ENCODE assay signal across 7 cellular contexts in genomic region chr12:110468212-110469048, GRCh38. TPM values are rescaled to one million over a fixed set of nuclear protein-coding genes. Genes with fewer than 3 reads are reported as not detected.
DNase-seq lines count a peak whose midpoint lies in the region; ATAC-seq and TF ChIP-seq lines count a peak whose summit lies in the region.

Gene FAM216A, plus strand, starts transcription at chr12:110468845. Its CDS starts 31 bp downstream, at chr12:110468876.
Gene GPN3, minus strand, starts transcription at chr12:110468257. Its CDS starts 54 bp downstream, at chr12:110468203.

- H3K79me2 ChIP-seq in hepatocyte: peaks cover 26% of the 10 kb centered on the region

- no peak for TF ChIP-seq CTCF in hepatocyte (IDR thresholded peaks at IDR 0.05; ENCODE audit: poor library complexity)

- no peaks in the 10 kb centered on the region for H3K9me3 ChIP-seq in hepatocyte (ENCODE audit: low read depth)

- under 1% methylated on average over 68 of the region's 79 CpGs for WGBS in hepatocyte (ENCODE audit: low lambda C conversion rate, missing lambda C conversion rate)

- no peaks in the 10 kb centered on the region for H3K36me3 ChIP-seq in hepatocyte (replicated peaks; ENCODE audit: insufficient read depth, low read depth)

- peak within 1 kb of the TSS; percentile 92 for H3K27ac ChIP-seq in hepatocyte

- H3K27me3 ChIP-seq in hepatocyte: no peaks in the 10 kb centered on the region

- H4K20me1 ChIP-seq in hepatocyte (ENCODE audit: insufficient read depth, poor library complexity, severe bottlenecking): no peaks in the 10 kb centered on the region

- DNase-seq in NCI-H2081 (lab: John Stamatoyannopoulos, UW) (peak; percentile 98 to 99), T1000 (lab: John Stamatoyannopoulos, UW) (peak; percentile 95), astrocyte of the hippocampus (ENCODE audit: low read depth, low spot score) (peak; percentile 99), hepatocyte (ENCODE audit: low spot score) (peak; percentile 98), renal cortical epithelial cell (ENCODE audit: low read depth) (peak; percentile 95)

- peaks cover 15% of the 10 kb centered on the region for H3K4me1 ChIP-seq in hepatocyte (ENCODE audit: insufficient read depth)

- no peaks in the 10 kb centered on the region for H3K9me2 ChIP-seq in hepatocyte (replicated peaks; ENCODE audit: insufficient read depth)

- H3K4me3 ChIP-seq in hepatocyte: peak within 1 kb of the TSS; percentile 47

- H2AFZ ChIP-seq in hepatocyte: peak within 1 kb of the TSS; percentile 76

- peak within 1 kb of the TSS; percentile 96 for H3K4me2 ChIP-seq in hepatocyte

- ATAC-seq in GM18508 (IDR thresholded peaks at IDR 0.05; ENCODE audit: insufficient read depth, unreplicated experiment) (peak; percentile 53), HG03025 (IDR thresholded peaks at IDR 0.05; ENCODE audit: low FRiP score, unreplicated experiment) (peak; percentile 72)

RNA-seq across cellular contexts. Expression of gene FAM216A, which starts in this region (rescaled TPM):
- total RNA-seq in hepatocyte: 8.3 and 8.7 TPM in 2 replicates
- 6.8 and 8.4 TPM in 2 replicates for polyA plus RNA-seq in hepatocyte
- 6.4 and 8.2 TPM in 2 replicates for total RNA-seq in renal cortical epithelial cell

RNA-seq across cellular contexts. Expression of gene GPN3, which starts in this region (rescaled TPM):
- total RNA-seq in hepatocyte (21.8 and 23.5 TPM in 2 replicates), renal cortical epithelial cell (19.1 and 25.5 TPM in 2 replicates)
- 27.4 TPM in 2 replicates for polyA plus RNA-seq in hepatocyte

Comparison
In these comparisons a context has a peak if more than half of its experiments do, and no peak if none do; other contexts are left out.
1. Peak in every context shown above with its lines: DNase-seq, ATAC-seq, H3K4me3 ChIP-seq and H3K27ac ChIP-seq.